4 cellular contexts compared by ENCODE assay signal in the genomic region with DNA sequence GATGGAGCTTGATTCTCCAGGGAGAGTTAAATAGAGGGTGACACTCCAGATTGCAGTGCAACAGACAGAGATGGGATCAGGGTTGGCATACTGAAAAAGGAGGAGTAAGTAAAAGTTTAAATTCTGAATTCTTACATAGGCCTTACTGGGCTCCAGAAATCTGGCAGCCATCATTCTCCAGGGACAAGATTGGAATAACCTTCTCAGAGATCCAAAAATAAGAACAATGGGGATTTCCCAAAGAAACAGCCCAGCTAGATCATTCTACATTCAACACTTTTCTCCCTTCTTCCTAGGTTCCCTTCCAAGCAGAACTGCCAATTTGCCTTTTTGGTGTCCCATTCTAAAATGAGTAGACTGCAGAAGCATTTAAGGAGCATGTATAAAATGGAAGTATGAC. TPM values are rescaled to one million over a fixed set of nuclear protein-coding genes. Genes with fewer than 3 reads are reported as not detected.
"Had no signal": no experiment of that assay in that cellular context is flagged by ENCODE, and none has a peak within 500 bp of the region (broad histone marks: within the 10 kb centered on the region; RNA-seq: fewer than 3 reads in every experiment).

No MANE protein-coding gene starts in this region.

- ATAC-seq: GM12878 had no signal

- H3K4me3 ChIP-seq: GM12878 had no signal

- DNase-seq: GDM1, GF-D8 had no signal

RNA-seq across cellular contexts. Expression of gene SERPINB2, which starts 14.9 kb away (rescaled TPM):
- total RNA-seq: G401 had no signal

RNA-seq across cellular contexts. Expression of gene SERPINB10, which starts 35.2 kb away (rescaled TPM):
- total RNA-seq: G401 had no signal
